ENCODE assay signal across 14 cellular contexts in the genomic region with DNA sequence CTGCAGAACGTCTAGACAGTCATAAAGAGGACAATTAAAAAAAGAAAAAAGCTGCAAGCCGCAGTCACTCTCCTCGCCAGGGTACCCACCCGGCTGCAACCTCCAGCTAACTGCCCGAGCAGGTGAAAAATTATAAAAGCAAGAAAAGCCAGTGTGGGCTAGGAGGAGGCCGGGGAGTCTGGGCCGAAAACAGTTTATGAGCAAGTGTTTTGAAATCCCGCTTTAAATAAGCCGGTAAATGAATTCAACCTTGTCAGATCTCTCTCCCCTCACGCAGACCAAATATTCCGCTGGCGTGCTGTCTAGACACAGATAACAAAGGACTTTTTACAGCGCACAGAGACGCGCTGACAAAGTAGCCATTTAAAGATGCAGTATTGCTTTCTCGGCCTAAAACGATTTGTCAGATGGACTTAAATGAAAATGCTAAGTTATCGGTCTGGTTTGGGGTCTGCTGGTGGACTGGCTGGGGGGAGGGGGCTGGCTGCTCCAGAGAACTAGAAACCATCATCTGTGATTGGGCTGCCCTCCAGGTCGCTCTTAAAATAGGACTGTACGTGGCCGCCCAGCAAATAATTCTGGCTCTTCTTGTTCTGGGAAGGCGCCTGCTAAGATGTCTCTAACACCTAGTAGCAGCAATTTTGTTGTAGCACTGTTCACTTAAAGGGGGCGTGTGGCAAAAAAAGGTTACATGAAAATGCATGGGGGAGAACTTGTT. TPM values are rescaled to one million over a fixed set of nuclear protein-coding genes. Genes with fewer than 3 reads are reported as not detected.
DNase-seq lines count a peak whose midpoint lies in the region; ATAC-seq, FAIRE-seq and TF ChIP-seq lines count a peak whose summit lies in the region.
"Had no signal": no experiment of that assay in that cellular context is flagged by ENCODE, and none has a peak within 500 bp of the region (broad histone marks: within the 10 kb centered on the region; RNA-seq: fewer than 3 reads in every experiment).

No MANE protein-coding gene starts in this region.

- no peak for TF ChIP-seq CTCF in astrocyte of the spinal cord (IDR thresholded peaks at IDR 0.05; ENCODE audit: low read depth, low read length)
- no peak for TF ChIP-seq CTCF in MM.1S (IDR thresholded peaks at IDR 0.05; ENCODE audit: low read length)

- H3K27ac ChIP-seq in MM.1S (ENCODE audit: low read length) = no peak overlapping the region
- H3K27ac ChIP-seq: neutrophil had no signal

- no peak overlapping the region for H3K9ac ChIP-seq in MM.1S (ENCODE audit: low read length)

- FAIRE-seq in urothelium cell line (lab: Jason Lieb, UNC) = peak; percentile 46
- FAIRE-seq: A204.1 had no signal

- in situ Hi-C loops in astrocyte of the spinal cord (cut with HindIII; ENCODE audit: low sequenced_read_pairs) = no loop called here

- peak; percentile 18 to 88 (median 59) for DNase-seq in NCI-H1417 (lab: John Stamatoyannopoulos, UW)
- DNase-seq in NCI-H1417 treated with DMSO at 0.1 percent for 48 hours (lab: John Stamatoyannopoulos, UW) = no peak
- DNase-seq in astrocyte of the spinal cord (ENCODE audit: low read depth, low spot score) = peak; percentile 41
- DNase-seq in left colon = no peak
- DNase-seq in urothelium cell line (ENCODE audit: low spot score) = no peak
- no peak for DNase-seq in MM.1S
- DNase-seq in central memory CD4-positive, alpha-beta T cell = no peak
- DNase-seq: activated T-cell treated with anti-CD3 and anti-CD28 coated beads, Interleukin-2, amount 50 U/mL, for 4 hours; body of pancreas; erythroblast; NCI-H1694 treated with DMSO at 0.1 percent for 48 hours had no signal

- no peaks in the 10 kb centered on the region for H3K27me3 ChIP-seq in MM.1S (replicated peaks; ENCODE audit: insufficient read depth, low read length)
- H3K27me3 ChIP-seq: body of pancreas had no signal

- intact Hi-C loops in left colon (cut with DNase I, micrococcal nuclease) = no loop called here

- ATAC-seq in left colon = peak; percentile 13
- no peak for ATAC-seq in HG02870 (IDR thresholded peaks at IDR 0.05; ENCODE audit: unreplicated experiment)
- ATAC-seq: activated T-cell treated with anti-CD3 and anti-CD28 coated beads, Interleukin-2, amount 50 U/mL, for 4 hours; body of pancreas had no signal

- H3K4me2 ChIP-seq in MM.1S (ENCODE audit: low read depth, low read length) = no peak overlapping the region

- H3K4me1 ChIP-seq in MM.1S (ENCODE audit: low read length) = peaks cover 34% of the 10 kb centered on the region

- no peaks in the 10 kb centered on the region for H3K9me3 ChIP-seq in MM.1S (replicated peaks; ENCODE audit: insufficient read depth, low read length)
- H3K9me3 ChIP-seq: body of pancreas, neutrophil had no signal

- H3K36me3 ChIP-seq in MM.1S (replicated peaks; ENCODE audit: insufficient read depth, low read length) = no peaks in the 10 kb centered on the region
- H3K36me3 ChIP-seq: neutrophil had no signal

- H3F3A ChIP-seq in MM.1S (ENCODE audit: insufficient read depth, low read length) = peaks cover 38% of the 10 kb centered on the region

- no peaks in the 10 kb centered on the region for H3K9me2 ChIP-seq in MM.1S (replicated peaks; ENCODE audit: insufficient read depth, low read length)

- H4K20me1 ChIP-seq in MM.1S (ENCODE audit: insufficient read depth, low read length) = no peaks in the 10 kb centered on the region

- H2AFZ ChIP-seq in MM.1S (ENCODE audit: low read length) = no peak overlapping the region

- H3K79me2 ChIP-seq in MM.1S (ENCODE audit: low read length) = no peaks in the 10 kb centered on the region

- H3K4me3 ChIP-seq in astrocyte of the spinal cord (ENCODE audit: low read depth, low read length) (no peak overlapping the region), MM.1S (ENCODE audit: low read length) (no peak overlapping the region)
- H3K4me3 ChIP-seq: body of pancreas had no signal

RNA-seq across cellular contexts. Expression of a gene that starts 24.5 kb away (rescaled TPM):
- 10 to 100 TPM; 15.0 to 41.6 TPM for total RNA-seq in left colon

Comparison
In these comparisons a context has a peak if more than half of its experiments do, and no peak if none do; other contexts are left out.
1. DNase-seq: peak in NCI-H1417 (3 of 3) and astrocyte of the spinal cord (single experiment); none in NCI-H1417 treated with DMSO at 0.1 percent for 48 hours (single experiment), left colon (0 of 2), urothelium cell line (single experiment), MM.1S (single experiment) and central memory CD4-positive, alpha-beta T cell (single experiment).